8 cellular contexts compared by ENCODE assay signal in the genomic region with DNA sequence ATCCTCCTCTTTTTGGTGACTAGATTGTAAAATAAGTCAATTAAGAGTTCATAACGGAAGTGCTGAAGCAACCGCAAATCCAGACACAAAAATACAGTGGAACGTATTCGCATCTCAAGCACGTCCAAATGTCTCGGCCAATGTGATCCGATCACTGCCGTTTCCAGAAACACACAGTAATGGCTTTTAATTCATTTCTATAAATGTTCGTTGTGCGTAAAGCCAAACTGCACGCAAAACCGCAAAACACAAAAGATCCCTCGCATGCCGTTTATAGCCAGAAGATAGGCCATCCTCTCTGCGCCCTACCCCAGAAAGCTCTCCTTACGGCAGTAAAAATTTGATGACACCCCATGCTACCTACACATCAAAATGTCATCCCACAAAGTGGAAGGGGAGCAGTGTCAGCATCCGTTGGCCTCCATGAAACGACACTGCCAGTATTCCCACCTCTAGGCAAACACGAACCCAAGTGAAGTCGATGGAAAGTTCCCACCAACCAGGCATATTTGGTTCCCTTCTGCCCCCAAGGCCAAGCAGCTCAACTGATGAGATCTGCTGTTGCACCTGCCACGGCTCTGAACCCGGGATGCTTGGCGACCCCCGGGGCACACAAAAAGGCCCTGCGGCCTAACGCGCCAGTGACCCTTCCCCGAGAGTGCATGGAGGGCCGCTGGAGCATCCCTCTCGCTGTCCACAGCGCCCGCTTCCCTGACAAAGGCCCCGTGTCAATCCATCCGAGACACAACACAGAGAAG. TPM values are rescaled to one million over a fixed set of nuclear protein-coding genes. Genes with fewer than 3 reads are reported as not detected.
DNase-seq lines count a peak whose midpoint lies in the region; ATAC-seq and TF ChIP-seq lines count a peak whose summit lies in the region.

No MANE protein-coding gene starts in this region.

- H2AFZ ChIP-seq in neural progenitor cell (replicated peaks) = peak overlapping the region; percentile 70

- H3K79me2 ChIP-seq in neural progenitor cell (ENCODE audit: low read depth) = peaks cover 55% of the 10 kb centered on the region

- H3K36me3 Mint-ChIP-seq in activated T-cell treated with anti-CD3 and anti-CD28 coated beads, Interleukin-2, amount 50 U/mL, for 4 hours (ENCODE audit: insufficient read depth) = no peaks in the 10 kb centered on the region
- H3K36me3 Mint-ChIP-seq in neural progenitor cell = peaks cover 6% of the 10 kb centered on the region

- peak overlapping the region; percentile 96 for H3K4me3 Mint-ChIP-seq in activated T-cell treated with anti-CD3 and anti-CD28 coated beads, Interleukin-2, amount 50 U/mL, for 4 hours
- H3K4me3 Mint-ChIP-seq in neural progenitor cell = peak overlapping the region; percentile 100

- peak overlapping the region; percentile 93 for H3K4me2 ChIP-seq in neural progenitor cell

- peak overlapping the region; percentile 44 for H3K27ac Mint-ChIP-seq in neural progenitor cell

- DNase-seq in activated T-cell treated with anti-CD3 and anti-CD28 coated beads, Interleukin-2, amount 50 U/mL, for 4 hours = no peak
- no peak for DNase-seq in activated T-cell treated with anti-CD3 and anti-CD28 coated beads, Interleukin-2, amount 50 U/mL, for 1 hour
- peak; percentile 42 for DNase-seq in SK-N-DZ (ENCODE audit: low spot score)
- DNase-seq in esophagus squamous epithelium (lab: John Stamatoyannopoulos, UW) = no peak
- peak; percentile 54 for DNase-seq in neural progenitor cell (ENCODE audit: low spot score)
- DNase-seq in germinal center (ENCODE audit: low spot score) = no peak
- DNase-seq in T-helper 9 cell = no peak

- WGBS in esophagus squamous epithelium, 2 donors = 62 to 72% methylated on average over 18 to 20 of the region's 34 CpGs

- TF ChIP-seq POLR2A in esophagus squamous epithelium (IDR thresholded peaks at IDR 0.05) = no peak

- peaks cover 26% of the 10 kb centered on the region for H3F3A ChIP-seq in neural progenitor cell (ENCODE audit: low read depth)

- H3K36me3 ChIP-seq in esophagus squamous epithelium = no peaks in the 10 kb centered on the region
- H3K36me3 ChIP-seq in neural progenitor cell = no peaks in the 10 kb centered on the region

- ATAC-seq in activated T-cell treated with anti-CD3 and anti-CD28 coated beads, Interleukin-2, amount 50 U/mL, for 4 hours = no peak
- no peak for ATAC-seq in HG02938 (IDR thresholded peaks at IDR 0.05; ENCODE audit: unreplicated experiment)

- H4K20me1 ChIP-seq in neural progenitor cell (ENCODE audit: low read depth) = peaks cover 6% of the 10 kb centered on the region

- no peaks in the 10 kb centered on the region for H3K9me3 Mint-ChIP-seq in activated T-cell treated with anti-CD3 and anti-CD28 coated beads, Interleukin-2, amount 50 U/mL, for 4 hours
- peaks cover 3% of the 10 kb centered on the region for H3K9me3 Mint-ChIP-seq in neural progenitor cell

- no peak for TF ChIP-seq CTCF in esophagus squamous epithelium (IDR thresholded peaks at IDR 0.05)
- TF ChIP-seq CTCF in neural progenitor cell (IDR thresholded peaks at IDR 0.05) = no peak

- no peaks in the 10 kb centered on the region for H3K9me3 ChIP-seq in esophagus squamous epithelium
- H3K9me3 ChIP-seq in neural progenitor cell (ENCODE audit: low read depth) = no peaks in the 10 kb centered on the region

- no peaks in the 10 kb centered on the region for H3K27me3 Mint-ChIP-seq in activated T-cell treated with anti-CD3 and anti-CD28 coated beads, Interleukin-2, amount 50 U/mL, for 4 hours (ENCODE audit: low read depth)
- no peaks in the 10 kb centered on the region for H3K27me3 Mint-ChIP-seq in neural progenitor cell (ENCODE audit: insufficient read depth, low read depth)

- H3K9ac ChIP-seq in neural progenitor cell = peak overlapping the region; percentile 57

- H3K4me3 ChIP-seq in esophagus squamous epithelium (peak overlapping the region; percentile 76 to 100 (median 98)), neural progenitor cell (peak overlapping the region; percentile 82)

- H3K4me1 ChIP-seq in esophagus squamous epithelium = peaks cover 8 to 32% (median 16%) of the 10 kb centered on the region in 3 donors
- no peaks in the 10 kb centered on the region for H3K4me1 ChIP-seq in neural progenitor cell

- no peaks in the 10 kb centered on the region for H3K27me3 ChIP-seq in esophagus squamous epithelium
- no peaks in the 10 kb centered on the region for H3K27me3 ChIP-seq in neural progenitor cell

- H3K27ac ChIP-seq in esophagus squamous epithelium = peak overlapping the region; percentile 81 to 96 (median 92)
- no peak overlapping the region for H3K27ac ChIP-seq in neural progenitor cell

- intact Hi-C loops in esophagus squamous epithelium (cut with DNase I) = no loop called here

- H3K4me1 Mint-ChIP-seq in activated T-cell treated with anti-CD3 and anti-CD28 coated beads, Interleukin-2, amount 50 U/mL, for 4 hours (ENCODE audit: low read depth) = peaks cover 24% of the 10 kb centered on the region
- peaks cover 20% of the 10 kb centered on the region for H3K4me1 Mint-ChIP-seq in neural progenitor cell

RNA-seq across cellular contexts. Expression of gene HECTD4, which starts 1.4 kb away (rescaled TPM):
- total RNA-seq in activated T-cell treated with anti-CD3 and anti-CD28 coated beads, Interleukin-2, amount 50 U/mL, for 4 hours = 10 to 100 TPM; 17.4 to 22.4 (median 19.0) TPM
- polyA plus RNA-seq in SK-N-DZ (2014; cell fraction: cytosol; rRNA removed) = 13.1 and 14.2 TPM in 2 replicates
- polyA plus RNA-seq in SK-N-DZ (2014; cell fraction: nucleus; rRNA removed) = 22.2 and 48.9 TPM in 2 replicates
- 10 to 100 TPM; 15.4 to 53.4 (median 33.4) TPM for total RNA-seq in esophagus squamous epithelium
- total RNA-seq in neural progenitor cell (ENCODE audit: low replicate concordance) = 11.0 and 16.8 TPM in 2 replicates

RNA-seq across cellular contexts. Expression of gene RPL6, which starts 28.6 kb away (rescaled TPM):
- total RNA-seq in activated T-cell treated with anti-CD3 and anti-CD28 coated beads, Interleukin-2, amount 50 U/mL, for 4 hours = 1,000 to 10,000 TPM; 2,303 to 2,443 (median 2,407) TPM
- 3,314 and 3,586 TPM in 2 replicates for polyA plus RNA-seq in SK-N-DZ (2014; cell fraction: cytosol; rRNA removed)
- 2,205 and 2,265 TPM in 2 replicates for polyA plus RNA-seq in SK-N-DZ (2014; cell fraction: nucleus; rRNA removed)
- total RNA-seq in esophagus squamous epithelium (1,000 to 10,000 TPM; 1,154 to 2,029 (median 1,623) TPM), neural progenitor cell (ENCODE audit: low replicate concordance) (3,234 and 3,685 TPM in 2 replicates)

RNA-seq across cellular contexts. Expression of gene PTPN11, which starts 37.9 kb away (rescaled TPM):
- 100 to 1,000 TPM; 181 to 200 (median 199) TPM for total RNA-seq in activated T-cell treated with anti-CD3 and anti-CD28 coated beads, Interleukin-2, amount 50 U/mL, for 4 hours
- 48.0 and 54.3 TPM in 2 replicates for polyA plus RNA-seq in SK-N-DZ (2014; cell fraction: cytosol; rRNA removed)
- 26.6 and 30.2 TPM in 2 replicates for polyA plus RNA-seq in SK-N-DZ (2014; cell fraction: nucleus; rRNA removed)
- total RNA-seq in esophagus squamous epithelium (10 to 100 TPM; 29.0 to 82.0 (median 57.5) TPM), neural progenitor cell (ENCODE audit: low replicate concordance) (67.5 and 85.2 TPM in 2 replicates)

Comparison
In these comparisons a context has a peak if more than half of its experiments do, and no peak if none do; other contexts are left out.
1. DNase-seq: peak in SK-N-DZ (single experiment) and neural progenitor cell (single experiment); none in activated T-cell treated with anti-CD3 and anti-CD28 coated beads, Interleukin-2, amount 50 U/mL, for 4 hours (single experiment), activated T-cell treated with anti-CD3 and anti-CD28 coated beads, Interleukin-2, amount 50 U/mL, for 1 hour (single experiment), esophagus squamous epithelium (single experiment), germinal center (single experiment) and T-helper 9 cell (single experiment).